10 cellular contexts compared by ENCODE assay signal in genomic region chr3:65871305-65872141, GRCh38.
DNase-seq lines count a peak whose midpoint lies in the region; ATAC-seq and TF ChIP-seq lines count a peak whose summit lies in the region.
"Had no signal": no experiment of that assay in that cellular context is flagged by ENCODE, and none has a peak within 500 bp of the region (broad histone marks: within the 10 kb centered on the region; RNA-seq: fewer than 3 reads in every experiment).

No MANE protein-coding gene starts in this region.

- no peak overlapping the region for H3K27ac ChIP-seq in SK-N-SH (ENCODE audit: low read depth in 2 of 2, low read length in 1 of 2)
- no peak overlapping the region for H3K27ac ChIP-seq in WERI-Rb-1
- no peak overlapping the region for H3K27ac ChIP-seq in transverse colon

- DNase-seq in SK-N-SH (peak; percentile 32), WERI-Rb-1 (peak; percentile 89), left colon (peak; percentile 60 to 77), transverse colon (peak; percentile 63)
- DNase-seq in stimulated activated CD4-positive, alpha-beta T cell treated with anti-CD3 and anti-CD28 coated beads, Interleukin-2, amount 100 ng/mL, for 24 hours = no peak
- no peak for DNase-seq in activated CD4-positive, alpha-beta memory T cell treated with anti-CD3 and anti-CD28 coated beads, Interleukin-2, amount 10 ng/mL, durations not matched to agents 7 days and 5 days
- DNase-seq: activated T-cell treated with anti-CD3 and anti-CD28 coated beads, Interleukin-2, amount 50 U/mL, for 72 hours; stimulated activated naive B cell treated with anti-CD40 and anti-IgM and Interleukin-4, amounts not matched to agents 10 μg/mL and 1 μg/mL and 100 μg/mL, for 72 hours had no signal

- TF ChIP-seq RAD21 in SK-N-SH (IDR thresholded peaks at IDR 0.05; ENCODE audit: low read length) = no peak

- no peaks in the 10 kb centered on the region for H3K9me3 ChIP-seq in SK-N-SH
- no peaks in the 10 kb centered on the region for H3K9me3 ChIP-seq in WERI-Rb-1 (ENCODE audit: severe bottlenecking)
- no peaks in the 10 kb centered on the region for H3K9me3 ChIP-seq in transverse colon

- peaks cover 33% of the 10 kb centered on the region; the same call in 1 of the 2 replicates for H3K79me2 ChIP-seq in SK-N-SH (ENCODE audit: insufficient read depth)

- H3K4me1 ChIP-seq in SK-N-SH (ENCODE audit: control insufficient read depth in 1 of 2, insufficient read depth in 2 of 2, low read depth in 1 of 2, low read length in 1 of 2) (peaks cover 0 to 6% of the 10 kb centered on the region in 2 experiments; a peak in 1 of 4 replicates), transverse colon (peaks cover 0 to 12% (median 4%) of the 10 kb centered on the region in 4 donors)

- no peaks in the 10 kb centered on the region for H3K27me3 Mint-ChIP-seq in activated CD4-positive, alpha-beta memory T cell treated with anti-CD3 and anti-CD28 coated beads, Interleukin-2, amount 10 ng/mL, durations not matched to agents 7 days and 5 days
- H3K27me3 Mint-ChIP-seq: stimulated activated naive B cell treated with anti-CD40 and anti-IgM and Interleukin-4, amounts not matched to agents 10 μg/mL and 1 μg/mL and 100 μg/mL, for 72 hours had no signal

- TF ChIP-seq EP300 in SK-N-SH (IDR thresholded peaks at IDR 0.05; ENCODE audit: borderline replicate concordance in 1 of 2, low read depth in 1 of 2, low read length in 1 of 2) = no peak
- no peak for TF ChIP-seq EP300 in transverse colon (IDR thresholded peaks at IDR 0.05; ENCODE audit: low read depth)

- no peak overlapping the region for H2AFZ ChIP-seq in SK-N-SH (ENCODE audit: low read depth)

- TF ChIP-seq CTCF in SK-N-SH (IDR thresholded peaks at IDR 0.05) (no peak), WERI-Rb-1 (IDR thresholded peaks at IDR 0.05; ENCODE audit: low read depth, low read length) (no peak), transverse colon (IDR thresholded peaks at IDR 0.05) (no peak)

- CTCF ChIA-PET in SK-N-SH (lab: Yijun Ruan, JAX) = no interaction called here
- CTCF ChIA-PET in activated CD4-positive, alpha-beta memory T cell treated with anti-CD3 and anti-CD28 coated beads, Interleukin-2, amount 10 ng/mL, durations not matched to agents 7 days and 5 days (lab: Charles Lee) = no interaction called here

- no peaks in the 10 kb centered on the region for H3K36me3 ChIP-seq in SK-N-SH (replicated peaks in 1 of 2; ENCODE audit: control insufficient read depth in 1 of 2, insufficient read depth in 2 of 2, low read length in 1 of 2)
- H3K36me3 ChIP-seq in WERI-Rb-1 = no peaks in the 10 kb centered on the region
- no peaks in the 10 kb centered on the region for H3K36me3 ChIP-seq in transverse colon

- intact Hi-C loops in left colon (cut with DNase I, micrococcal nuclease) = no loop called here
- intact Hi-C loops in transverse colon (cut with DNase I; ENCODE audit: low total_unique reads) = no loop called here

- H3K9ac ChIP-seq in SK-N-SH = no peak overlapping the region

- H3K36me3 Mint-ChIP-seq in activated CD4-positive, alpha-beta memory T cell treated with anti-CD3 and anti-CD28 coated beads, Interleukin-2, amount 10 ng/mL, durations not matched to agents 7 days and 5 days (ENCODE audit: low read depth) = no peaks in the 10 kb centered on the region
- H3K36me3 Mint-ChIP-seq: stimulated activated naive B cell treated with anti-CD40 and anti-IgM and Interleukin-4, amounts not matched to agents 10 μg/mL and 1 μg/mL and 100 μg/mL, for 72 hours had no signal

- no peaks in the 10 kb centered on the region for H3K4me1 Mint-ChIP-seq in activated CD4-positive, alpha-beta memory T cell treated with anti-CD3 and anti-CD28 coated beads, Interleukin-2, amount 10 ng/mL, durations not matched to agents 7 days and 5 days
- H3K4me1 Mint-ChIP-seq: stimulated activated naive B cell treated with anti-CD40 and anti-IgM and Interleukin-4, amounts not matched to agents 10 μg/mL and 1 μg/mL and 100 μg/mL, for 72 hours had no signal

- in situ Hi-C loops in transverse colon (cut with MboI; ENCODE audit: low pct_ligation_motif_present in 1 of 4, low pct_unique_long_range_greater_than_20kb in 1 of 4, low sequenced_read_pairs in 3 of 4) = no loop called here

- H3F3A ChIP-seq in SK-N-SH (replicated peaks; ENCODE audit: insufficient read depth) = no peaks in the 10 kb centered on the region

- H3K4me3 Mint-ChIP-seq in activated CD4-positive, alpha-beta memory T cell treated with anti-CD3 and anti-CD28 coated beads, Interleukin-2, amount 10 ng/mL, durations not matched to agents 7 days and 5 days = no peak overlapping the region
- H3K4me3 Mint-ChIP-seq: activated T-cell treated with anti-CD3 and anti-CD28 coated beads, Interleukin-2, amount 50 U/mL, for 72 hours; stimulated activated naive B cell treated with anti-CD40 and anti-IgM and Interleukin-4, amounts not matched to agents 10 μg/mL and 1 μg/mL and 100 μg/mL, for 72 hours had no signal

- peaks cover 5% of the 10 kb centered on the region; the same call in 1 of the 2 replicates for H4K20me1 ChIP-seq in SK-N-SH (ENCODE audit: insufficient read depth)

- ATAC-seq in SK-N-SH treated with all-trans-retinoic acid at 6 μM for 48 hours (no peak), left colon (peak; percentile 83), HG03571 (IDR thresholded peaks at IDR 0.05; ENCODE audit: unreplicated experiment) (no peak)
- ATAC-seq: activated T-cell treated with anti-CD3 and anti-CD28 coated beads, Interleukin-2, amount 50 U/mL, for 72 hours; stimulated activated naive B cell treated with anti-CD40 and anti-IgM and Interleukin-4, amounts not matched to agents 10 μg/mL and 1 μg/mL and 100 μg/mL, for 72 hours had no signal

- POLR2A ChIA-PET in SK-N-SH (lab: Yijun Ruan, JAX) = no interaction called here
- POLR2A ChIA-PET in activated CD4-positive, alpha-beta memory T cell treated with anti-CD3 and anti-CD28 coated beads, Interleukin-2, amount 10 ng/mL, durations not matched to agents 7 days and 5 days (lab: Charles Lee) = no interaction called here

- H3K9me2 ChIP-seq in SK-N-SH = no peaks in the 10 kb centered on the region

- H3K9me3 Mint-ChIP-seq in activated CD4-positive, alpha-beta memory T cell treated with anti-CD3 and anti-CD28 coated beads, Interleukin-2, amount 10 ng/mL, durations not matched to agents 7 days and 5 days = peaks cover 7% of the 10 kb centered on the region
- H3K9me3 Mint-ChIP-seq: stimulated activated naive B cell treated with anti-CD40 and anti-IgM and Interleukin-4, amounts not matched to agents 10 μg/mL and 1 μg/mL and 100 μg/mL, for 72 hours had no signal

- no peak for TF ChIP-seq POLR2A in transverse colon (IDR thresholded peaks at IDR 0.05)

- H3K4me2 ChIP-seq in SK-N-SH = no peak overlapping the region

- H3K27ac Mint-ChIP-seq in activated CD4-positive, alpha-beta memory T cell treated with anti-CD3 and anti-CD28 coated beads, Interleukin-2, amount 10 ng/mL, durations not matched to agents 7 days and 5 days = no peak overlapping the region
- H3K27ac Mint-ChIP-seq: activated T-cell treated with anti-CD3 and anti-CD28 coated beads, Interleukin-2, amount 50 U/mL, for 72 hours; stimulated activated naive B cell treated with anti-CD40 and anti-IgM and Interleukin-4, amounts not matched to agents 10 μg/mL and 1 μg/mL and 100 μg/mL, for 72 hours had no signal

- H3K27me3 ChIP-seq in SK-N-SH (ENCODE audit: insufficient read depth) = no peaks in the 10 kb centered on the region
- no peaks in the 10 kb centered on the region for H3K27me3 ChIP-seq in WERI-Rb-1 (ENCODE audit: insufficient read depth, low read depth, severe bottlenecking)
- no peaks in the 10 kb centered on the region for H3K27me3 ChIP-seq in transverse colon

- H3K4me3 ChIP-seq in SK-N-SH (ENCODE audit: low read depth in 2 of 2, low read length in 1 of 2) = no peak overlapping the region
- no peak overlapping the region for H3K4me3 ChIP-seq in WERI-Rb-1 (ENCODE audit: low read depth, low read length)
- no peak overlapping the region for H3K4me3 ChIP-seq in transverse colon

- 90% methylated on average over 6 of the region's 6 CpGs for WGBS in SK-N-SH (ENCODE audit: low lambda C conversion rate)
- WGBS in transverse colon (ENCODE audit: low coverage in 1 of 2), 2 donors = 46 to 56% methylated on average over 5 to 6 of the region's 6 CpGs

TF ChIP-seq in SK-N-SH, 30 proteins besides CTCF, POLR2A, EP300 and RAD21:
- no peak for TF ChIP-seq POLR2AphosphoS5 (IDR thresholded peaks at IDR 0.05; ENCODE audit: low read depth, low read length)
- TF ChIP-seq TCF12 (IDR thresholded peaks at IDR 0.05) = no peak
- no peak for TF ChIP-seq RCOR1 (IDR thresholded peaks at IDR 0.05; ENCODE audit: low read length)
- TF ChIP-seq JUND (IDR thresholded peaks at IDR 0.05) = no peak
- no peak for TF ChIP-seq CHD2 (IDR thresholded peaks at IDR 0.05; ENCODE audit: low read length, partially characterized antibody)
- no peak for TF ChIP-seq FOSL2 (IDR thresholded peaks at IDR 0.05; ENCODE audit: borderline replicate concordance, low read depth)
- TF ChIP-seq FOXM1 (IDR thresholded peaks at IDR 0.05; ENCODE audit: low read depth) = no peak
- TF ChIP-seq NRF1 (IDR thresholded peaks at IDR 0.05; ENCODE audit: low read depth, low read length) = no peak
- no peak for TF ChIP-seq GATA2 (CRISPR knock-in tag; IDR thresholded peaks at IDR 0.05)
- TF ChIP-seq FOXJ3 (CRISPR knock-in tag; IDR thresholded peaks at IDR 0.05) = no peak

TF ChIP-seq in SK-N-SH treated with all-trans-retinoic acid at 6 μM for 48 hours, 23 proteins besides CTCF, POLR2A, EP300 and RAD21:
- TF ChIP-seq ESRRG (CRISPR knock-in tag; IDR thresholded peaks at IDR 0.05) (no peak), PATZ1 (CRISPR knock-in tag; IDR thresholded peaks at IDR 0.05; ENCODE audit: borderline replicate concordance) (no peak), OSR1 (CRISPR knock-in tag; IDR thresholded peaks at IDR 0.05) (no peak), BACH2 (CRISPR knock-in tag; IDR thresholded peaks at IDR 0.05; ENCODE audit: borderline replicate concordance) (no peak), ZNF565 (CRISPR knock-in tag; conservative IDR thresholded peaks at IDR 0.05; ENCODE audit: low read depth) (no peak)

Comparison
In these comparisons a context has a peak if more than half of its experiments do, and no peak if none do; other contexts are left out.
1. DNase-seq: peak in SK-N-SH (single experiment), WERI-Rb-1 (single experiment), left colon (2 of 2) and transverse colon (single experiment); none in stimulated activated CD4-positive, alpha-beta T cell treated with anti-CD3 and anti-CD28 coated beads, Interleukin-2, amount 100 ng/mL, for 24 hours (0 of 2) and activated CD4-positive, alpha-beta memory T cell treated with anti-CD3 and anti-CD28 coated beads, Interleukin-2, amount 10 ng/mL, durations not matched to agents 7 days and 5 days (single experiment).